25 cellular contexts compared by ENCODE assay signal in the genomic region with DNA sequence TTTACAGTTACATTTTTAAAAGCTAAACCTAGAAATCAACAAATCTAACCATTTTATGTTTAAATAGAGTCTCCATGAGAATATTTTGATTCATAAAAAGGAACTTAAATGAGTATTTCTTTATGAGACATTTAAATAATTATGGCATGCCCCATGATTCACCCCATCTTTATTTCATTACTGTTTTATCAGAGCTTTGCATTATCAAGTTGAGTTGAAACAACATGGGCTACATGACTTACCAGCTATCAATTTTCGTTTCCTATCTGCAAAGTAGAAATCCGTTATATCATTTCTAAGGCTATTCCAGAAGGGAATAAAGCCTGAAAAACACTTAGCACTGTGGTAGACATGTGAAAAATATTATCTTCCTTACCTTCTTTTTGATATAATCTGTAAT.
DNase-seq lines count a peak whose midpoint lies in the region; ATAC-seq and TF ChIP-seq lines count a peak whose summit lies in the region.
"Had no signal": no experiment of that assay in that cellular context is flagged by ENCODE, and none has a peak within 500 bp of the region (broad histone marks: within the 10 kb centered on the region; RNA-seq: fewer than 3 reads in every experiment).

No MANE protein-coding gene starts in this region.

- TF ChIP-seq CTCF in WTC11 (IDR thresholded peaks at IDR 0.05) (no peak), brain microvascular endothelial cell (IDR thresholded peaks at IDR 0.05; ENCODE audit: low read depth, low read length, missing control alignments) (no peak), left lung (IDR thresholded peaks at IDR 0.05) (no peak)

- ATAC-seq in WTC11 = no peak
- no peak for ATAC-seq in GM18873 (IDR thresholded peaks at IDR 0.05; ENCODE audit: low FRiP score, unreplicated experiment)
- no peak for ATAC-seq in left lung
- ATAC-seq: A549, Panc1 had no signal

- no peaks in the 10 kb centered on the region for H3K36me3 Mint-ChIP-seq in WTC11
- no peaks in the 10 kb centered on the region for H3K36me3 Mint-ChIP-seq in activated naive CD4-positive, alpha-beta T cell treated with anti-CD3 and anti-CD28 coated beads, Interleukin-2, amount 10 ng/mL, durations not matched to agents 7 days and 5 days
- H3K36me3 Mint-ChIP-seq: CD14-positive monocyte had no signal

- POLR2A ChIA-PET in WTC11 (lab: Charles Lee) = no interaction called here

- CTCF ChIA-PET in WTC11 (lab: Charles Lee) = interaction anchor here (0.8 to 2.8 kb wide), 2 partner anchors 59 to 147 kb away, joined by 4 to 11 read pairs; no protein-coding TSS in a partner anchor
- CTCF ChIA-PET in activated naive CD4-positive, alpha-beta T cell treated with anti-CD3 and anti-CD28 coated beads, Interleukin-2, amount 10 ng/mL, durations not matched to agents 7 days and 5 days (lab: Charles Lee) = no interaction called here

- H3K4me1 ChIP-seq in HUES6 (ENCODE audit: control insufficient read depth, insufficient read depth, low read length) (peaks cover 44% of the 10 kb centered on the region), iPS-20b (ENCODE audit: insufficient read depth, low read length) (peaks cover 44% of the 10 kb centered on the region), left lung (no peaks in the 10 kb centered on the region)
- H3K4me1 ChIP-seq: A549, BE2C had no signal

- intact Hi-C loops in left lung (cut with DNase I) = no loop called here

- H3K4me3 ChIP-seq in HUES6 (ENCODE audit: low read depth, low read length) (no peak overlapping the region), iPS-20b (ENCODE audit: low read length) (no peak overlapping the region), brain microvascular endothelial cell (ENCODE audit: low read depth, low read length) (no peak overlapping the region), left lung (no peak overlapping the region)
- H3K4me3 ChIP-seq: A549 had no signal

- H3K36me3 ChIP-seq in HUES6 (ENCODE audit: control insufficient read depth, insufficient read depth, low read length) = no peaks in the 10 kb centered on the region
- no peaks in the 10 kb centered on the region for H3K36me3 ChIP-seq in iPS-20b (ENCODE audit: insufficient read depth, low read depth, low read length)
- H3K36me3 ChIP-seq in brain microvascular endothelial cell (replicated peaks) = no peaks in the 10 kb centered on the region
- no peaks in the 10 kb centered on the region for H3K36me3 ChIP-seq in left lung
- H3K36me3 ChIP-seq: BE2C had no signal

- H3K4me3 Mint-ChIP-seq in WTC11 = no peak overlapping the region
- no peak overlapping the region for H3K4me3 Mint-ChIP-seq in activated naive CD4-positive, alpha-beta T cell treated with anti-CD3 and anti-CD28 coated beads, Interleukin-2, amount 10 ng/mL, durations not matched to agents 7 days and 5 days
- H3K4me3 Mint-ChIP-seq: CD14-positive monocyte had no signal

- no peaks in the 10 kb centered on the region for H3K9me3 Mint-ChIP-seq in WTC11
- no peaks in the 10 kb centered on the region for H3K9me3 Mint-ChIP-seq in activated naive CD4-positive, alpha-beta T cell treated with anti-CD3 and anti-CD28 coated beads, Interleukin-2, amount 10 ng/mL, durations not matched to agents 7 days and 5 days

- no peaks in the 10 kb centered on the region for H3K27me3 ChIP-seq in HUES6 (ENCODE audit: control insufficient read depth, insufficient read depth, low read length)
- H3K27me3 ChIP-seq in iPS-20b (ENCODE audit: insufficient read depth, low read length) = no peaks in the 10 kb centered on the region
- H3K27me3 ChIP-seq in brain microvascular endothelial cell (replicated peaks) = no peaks in the 10 kb centered on the region
- H3K27me3 ChIP-seq in left lung = no peaks in the 10 kb centered on the region
- H3K27me3 ChIP-seq: BE2C had no signal

- H3K27ac Mint-ChIP-seq in WTC11 = peak overlapping the region; percentile 91
- no peak overlapping the region for H3K27ac Mint-ChIP-seq in activated naive CD4-positive, alpha-beta T cell treated with anti-CD3 and anti-CD28 coated beads, Interleukin-2, amount 10 ng/mL, durations not matched to agents 7 days and 5 days
- H3K27ac Mint-ChIP-seq: CD14-positive monocyte had no signal

- H3K27ac ChIP-seq in HUES6 (ENCODE audit: low read depth, low read length) = peak overlapping the region; percentile 76; the same call in 1 of the 2 replicates
- no peak overlapping the region for H3K27ac ChIP-seq in iPS-20b (ENCODE audit: low read length)
- H3K27ac ChIP-seq in brain microvascular endothelial cell = no peak overlapping the region
- H3K27ac ChIP-seq in left lung = no peak overlapping the region
- H3K27ac ChIP-seq: A549, RWPE1 had no signal

- DNase-seq in WTC11 (ENCODE audit: low spot score) (no peak), brain microvascular endothelial cell (no peak), left lung (no peak)
- no peak for DNase-seq in activated naive CD4-positive, alpha-beta T cell treated with anti-CD3 and anti-CD28 coated beads, Interleukin-2, amount 10 ng/mL, durations not matched to agents 7 days and 5 days
- DNase-seq: BE2C, Calu3, DMS79 treated with DMSO at 0.1 percent for 48 hours, GF-D8, H7, NCI-H1048, NCI-H1417 treated with DMSO at 0.1 percent for 48 hours, NCI-H1694 treated with DMSO at 0.1 percent for 48 hours, NCI-H2081, NCI-H2171, NCI-H226, NCI-H510A, NCI-H69, SHP77 had no signal

- peaks cover 52% of the 10 kb centered on the region for H3K4me1 Mint-ChIP-seq in WTC11
- peaks cover 14% of the 10 kb centered on the region for H3K4me1 Mint-ChIP-seq in activated naive CD4-positive, alpha-beta T cell treated with anti-CD3 and anti-CD28 coated beads, Interleukin-2, amount 10 ng/mL, durations not matched to agents 7 days and 5 days
- H3K4me1 Mint-ChIP-seq: CD14-positive monocyte had no signal

- no peaks in the 10 kb centered on the region for H3K27me3 Mint-ChIP-seq in WTC11 (ENCODE audit: low read depth)
- no peaks in the 10 kb centered on the region for H3K27me3 Mint-ChIP-seq in activated naive CD4-positive, alpha-beta T cell treated with anti-CD3 and anti-CD28 coated beads, Interleukin-2, amount 10 ng/mL, durations not matched to agents 7 days and 5 days

- no peaks in the 10 kb centered on the region for H3K9me3 ChIP-seq in HUES6 (ENCODE audit: control insufficient read depth, insufficient read depth, low read depth, low read length)
- no peaks in the 10 kb centered on the region for H3K9me3 ChIP-seq in iPS-20b (ENCODE audit: insufficient read depth, low read depth, low read length)
- H3K9me3 ChIP-seq in left lung = no peaks in the 10 kb centered on the region
- H3K9me3 ChIP-seq: A549, BE2C had no signal

- in situ Hi-C loops in brain microvascular endothelial cell (cut with HindIII; ENCODE audit: low pct_ligation_motif_present, low sequenced_read_pairs) = no loop called here

- no peak overlapping the region for H3K9ac ChIP-seq in HUES6 (ENCODE audit: low read length)
- H3K9ac ChIP-seq in iPS-20b (ENCODE audit: low read depth, low read length) = peak overlapping the region; percentile 54; the same call in 1 of the 2 replicates

TF ChIP-seq in WTC11, 78 proteins besides CTCF, POLR2A, EP300 and RAD21:
- TF ChIP-seq CREM (CRISPR knock-in tag; IDR thresholded peaks at IDR 0.05) (no peak), SP1 (CRISPR knock-in tag; conservative IDR thresholded peaks at IDR 0.05) (no peak), ZNF512 (CRISPR knock-in tag; IDR thresholded peaks at IDR 0.05; ENCODE audit: borderline replicate concordance) (no peak), ZNF281 (CRISPR knock-in tag; IDR thresholded peaks at IDR 0.05) (no peak), MYBL2 (CRISPR knock-in tag; IDR thresholded peaks at IDR 0.05) (no peak), CREB1 (CRISPR knock-in tag; IDR thresholded peaks at IDR 0.05) (no peak), GTF2I (CRISPR knock-in tag; conservative IDR thresholded peaks at IDR 0.05) (no peak)
